22 cellular contexts compared by ENCODE assay signal in the genomic region with DNA sequence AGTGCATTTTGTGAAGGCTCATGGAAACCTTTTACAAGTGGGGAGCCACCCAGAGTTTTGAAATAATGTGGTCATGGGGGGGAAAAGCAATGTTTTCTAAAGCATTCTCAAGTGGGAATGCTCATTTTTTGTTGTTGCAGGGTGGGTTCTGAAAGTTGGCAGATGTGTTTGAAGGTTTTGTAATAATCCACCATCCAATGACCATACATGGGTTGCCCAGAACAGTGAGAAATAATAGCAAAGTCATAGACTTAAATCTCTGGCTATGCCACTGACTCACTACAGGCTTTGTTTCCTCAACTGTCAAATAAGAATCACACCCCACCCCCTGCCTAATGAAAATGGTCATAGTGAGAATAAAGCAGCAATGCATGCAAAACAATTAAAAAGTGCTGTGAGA. TPM values are rescaled to one million over a fixed set of nuclear protein-coding genes. Genes with fewer than 3 reads are reported as not detected.
A peak's percentile ranks its signal among the peaks of the same experiment; 100 is the strongest.
DNase-seq lines count a peak whose midpoint lies in the region; FAIRE-seq and TF ChIP-seq lines count a peak whose summit lies in the region.
"Had no signal": no experiment of that assay in that cellular context is flagged by ENCODE, and none has a peak within 500 bp of the region (broad histone marks: within the 10 kb centered on the region; RNA-seq: fewer than 3 reads in every experiment).

No MANE protein-coding gene starts in this region.

- H3K36me3 Mint-ChIP-seq in MCF 10A (ENCODE audit: insufficient read depth, unreplicated experiment) (no peaks in the 10 kb centered on the region), endodermal cell (ENCODE audit: low read depth) (no peaks in the 10 kb centered on the region)

- peak overlapping the region; percentile 88 for H3K27ac Mint-ChIP-seq in MCF 10A (ENCODE audit: low read depth, unreplicated experiment)
- H3K27ac Mint-ChIP-seq in endodermal cell = no peak overlapping the region

- H3K9ac ChIP-seq in keratinocyte (ENCODE audit: control insufficient read depth, extremely low read depth, insufficient read depth, low read length) (peak overlapping the region; percentile 88), endodermal cell (ENCODE audit: extremely low read depth, low read length, poor library complexity, severe bottlenecking) (no peak overlapping the region)

- dilution Hi-C loops in keratinocyte (cut with MboI; ENCODE audit: extremely low pct_ligation_motif_present, low sequenced_read_pairs) = no loop called here

- no peaks in the 10 kb centered on the region for H3K36me3 ChIP-seq in breast epithelium
- H3K36me3 ChIP-seq in esophagus (ENCODE audit: control insufficient read depth in 2 of 2, insufficient read depth in 2 of 2, low read length in 1 of 2) = no peaks in the 10 kb centered on the region
- peaks cover 0 to 14% of the 10 kb centered on the region in 2 experiments for H3K36me3 ChIP-seq in keratinocyte (ENCODE audit: control insufficient read depth in 2 of 2, extremely low read depth in 1 of 2, insufficient read depth in 2 of 2, low read length in 2 of 2)
- no peaks in the 10 kb centered on the region for H3K36me3 ChIP-seq in vagina
- no peaks in the 10 kb centered on the region for H3K36me3 ChIP-seq in endodermal cell (ENCODE audit: control insufficient read depth, insufficient read depth, low read length)

- DNase-seq in MCF 10A (ENCODE audit: unreplicated experiment) (peak; percentile 86), breast epithelium (ENCODE audit: low spot score in 2 of 2) (no peak), keratinocyte (ENCODE audit: low read depth, low spot score) (no peak), vagina (ENCODE audit: extremely low spot score in 2 of 2) (no peak), anterior cingulate cortex (lab: John Stamatoyannopoulos, UW) (no peak), endodermal cell (no peak), HuH-7 (ENCODE audit: low spot score) (no peak)
- DNase-seq: AML-193, DMS79, KG1, NCI-H1417, NCI-H187, NCI-H2107, NCI-H510A treated with DMSO at 0.1 percent for 48 hours, NCI-H774, RPMI8226 had no signal

- no peaks in the 10 kb centered on the region for H3K9me1 ChIP-seq in keratinocyte (ENCODE audit: control insufficient read depth, extremely low read depth, insufficient read depth, low read length)

- peak overlapping the region in 1 of 3 donors; percentile 51 for H3K4me3 ChIP-seq in breast epithelium
- H3K4me3 ChIP-seq in esophagus (ENCODE audit: low read depth in 1 of 2, low read length in 2 of 2) = peak overlapping the region; percentile 42 to 97
- peak overlapping the region; percentile 47 to 98 (median 89) for H3K4me3 ChIP-seq in keratinocyte (ENCODE audit: control insufficient read depth in 2 of 3, extremely low read depth in 1 of 3, insufficient read depth in 2 of 3, low read depth in 1 of 3, low read length in 3 of 3)
- peak overlapping the region in 1 of 2 donors; percentile 45 for H3K4me3 ChIP-seq in vagina
- H3K4me3 ChIP-seq in endodermal cell (ENCODE audit: low read length) = no peak overlapping the region

- H3K9me3 Mint-ChIP-seq in MCF 10A (ENCODE audit: unreplicated experiment) = no peaks in the 10 kb centered on the region
- no peaks in the 10 kb centered on the region for H3K9me3 Mint-ChIP-seq in endodermal cell

- TF ChIP-seq POLR2A in breast epithelium (IDR thresholded peaks at IDR 0.05) (no peak), vagina (IDR thresholded peaks at IDR 0.05) (no peak)

- CTCF ChIA-PET in MCF 10A (lab: Yijun Ruan, JAX) = interaction anchor here (0.6 to 1.7 kb wide), 2 partner anchors 11 to 207 kb away, joined by 3 read pairs; no protein-coding TSS in a partner anchor

- H3K27ac ChIP-seq in breast epithelium = no peak overlapping the region
- H3K27ac ChIP-seq in esophagus (ENCODE audit: low read depth in 2 of 2, low read length in 1 of 2) = peak overlapping the region; percentile 50 to 84
- peak overlapping the region; percentile 98 for H3K27ac ChIP-seq in keratinocyte (ENCODE audit: control insufficient read depth, insufficient read depth, low read length)
- peak overlapping the region; percentile 80 for H3K27ac ChIP-seq in vagina
- H3K27ac ChIP-seq in endodermal cell (ENCODE audit: low read depth, low read length) = no peak overlapping the region
- H3K27ac ChIP-seq: 22Rv1, C4-2B had no signal

- FAIRE-seq in keratinocyte (lab: Jason Lieb, UNC) = peak; percentile 89
- FAIRE-seq: D721Med, HepG2 had no signal

- peak overlapping the region; percentile 94 for H3K4me2 ChIP-seq in keratinocyte (ENCODE audit: control insufficient read depth, extremely low read depth, insufficient read depth, low read depth, low read length)

- peaks cover 66% of the 10 kb centered on the region for H3K79me2 ChIP-seq in keratinocyte (ENCODE audit: control insufficient read depth, insufficient read depth, low read length)

- no peaks in the 10 kb centered on the region for H4K20me1 ChIP-seq in keratinocyte (ENCODE audit: control insufficient read depth, extremely low read depth, insufficient read depth, low read length)

- H3K9me3 ChIP-seq in breast epithelium (no peaks in the 10 kb centered on the region), esophagus (ENCODE audit: control insufficient read depth in 2 of 2, insufficient read depth in 1 of 2, low read depth in 1 of 2, low read length in 1 of 2) (no peaks in the 10 kb centered on the region), keratinocyte (ENCODE audit: control insufficient read depth, low read depth, low read length) (no peaks in the 10 kb centered on the region), vagina (no peaks in the 10 kb centered on the region), endodermal cell (ENCODE audit: control insufficient read depth, low read length) (no peaks in the 10 kb centered on the region)

- H3K27me3 ChIP-seq in breast epithelium (no peaks in the 10 kb centered on the region), esophagus (ENCODE audit: control insufficient read depth in 1 of 2, insufficient read depth in 2 of 2, low read length in 2 of 2) (no peaks in the 10 kb centered on the region), keratinocyte (ENCODE audit: control insufficient read depth, extremely low read depth, insufficient read depth, low read length) (no peaks in the 10 kb centered on the region), vagina (no peaks in the 10 kb centered on the region), endodermal cell (ENCODE audit: control insufficient read depth, insufficient read depth, low read length, poor library complexity, severe bottlenecking) (no peaks in the 10 kb centered on the region)

- POLR2A ChIA-PET in MCF 10A (lab: Yijun Ruan, JAX) = interaction anchor here (0.7 to 12.3 kb wide), 28 partner anchors 8 to 408 kb away, joined by 3 to 219 read pairs (median 8); a partner anchor contains a TSS

- TF ChIP-seq CTCF in MCF 10A (IDR thresholded peaks at IDR 0.05; ENCODE audit: unreplicated experiment) = no peak
- no peak for TF ChIP-seq CTCF in breast epithelium (IDR thresholded peaks at IDR 0.05)
- TF ChIP-seq CTCF in keratinocyte (optimal IDR thresholded peaks at IDR 0.05 in 1 of 3, IDR thresholded peaks at IDR 0.05 in 1 of 3, conservative IDR thresholded peaks at IDR 0.05 in 1 of 3; ENCODE audit: extremely low read depth in 1 of 3, insufficient read depth in 2 of 3, low read length in 3 of 3) = no peak
- TF ChIP-seq CTCF in vagina (IDR thresholded peaks at IDR 0.05) = no peak
- no peak for TF ChIP-seq CTCF in endodermal cell (conservative IDR thresholded peaks at IDR 0.05)

- BruUV-seq in MCF 10A (replicated peaks; lab: Mats Ljungman, UMichigan) = no TSS peak

- intact Hi-C loops in MCF 10A (cut with micrococcal nuclease) = loop anchor here (2.0 to 5.0 kb wide), 3 partner anchors 26 to 183 kb away; no protein-coding TSS in a partner anchor
- intact Hi-C loops in breast epithelium (cut with DNase I; ENCODE audit: low total_unique reads) = no loop called here
- intact Hi-C loops in vagina (cut with DNase I) = no loop called here

- H3K4me3 Mint-ChIP-seq in MCF 10A (ENCODE audit: unreplicated experiment) = peak overlapping the region; percentile 75
- H3K4me3 Mint-ChIP-seq in endodermal cell = no peak overlapping the region

- H3K4me1 Mint-ChIP-seq in MCF 10A (ENCODE audit: insufficient read depth, unreplicated experiment) (peaks cover 19% of the 10 kb centered on the region), endodermal cell (no peaks in the 10 kb centered on the region)

- H2AFZ ChIP-seq in keratinocyte (ENCODE audit: control insufficient read depth, low read length) = no peak overlapping the region

- H3K27me3 Mint-ChIP-seq in MCF 10A (ENCODE audit: insufficient read depth, unreplicated experiment) = no peaks in the 10 kb centered on the region
- H3K27me3 Mint-ChIP-seq in endodermal cell (ENCODE audit: insufficient read depth) = no peaks in the 10 kb centered on the region

- H3K4me1 ChIP-seq in breast epithelium = no peaks in the 10 kb centered on the region
- no peaks in the 10 kb centered on the region for H3K4me1 ChIP-seq in esophagus (ENCODE audit: control insufficient read depth in 2 of 2, insufficient read depth in 2 of 2, low read length in 1 of 2)
- peaks cover 52% of the 10 kb centered on the region for H3K4me1 ChIP-seq in keratinocyte (ENCODE audit: control insufficient read depth, extremely low read depth, insufficient read depth, low read length)
- H3K4me1 ChIP-seq in vagina = no peaks in the 10 kb centered on the region
- no peaks in the 10 kb centered on the region for H3K4me1 ChIP-seq in endodermal cell (ENCODE audit: control insufficient read depth, insufficient read depth, low read length)

RNA-seq across cellular contexts. Expression of a gene that starts 2.9 kb away (rescaled TPM):
- total RNA-seq in MCF 10A (2022) = 65.4 and 68.5 TPM in 2 replicates
- total RNA-seq in breast epithelium = 10 to 100 TPM in 2 of 3 donors, not detected in 1; 21.0 to 40.1 TPM
- polyA plus RNA-seq in esophagus = 100 to 1,000 TPM; 130 to 305 TPM
- polyA plus RNA-seq in keratinocyte = 172 to 488 TPM (median 259 TPM) in 3 replicates
- 288 TPM for polyA plus RNA-seq in keratinocyte (2011; ENCODE audit: low read depth)
- 59.0 and 114 TPM in 2 replicates for polyA plus RNA-seq in keratinocyte (2011; cell fraction: cytosol; rRNA removed)
- polyA plus RNA-seq in keratinocyte (2011; cell fraction: nucleus; rRNA removed) = 495 and 579 TPM in 2 replicates
- polyA plus RNA-seq in keratinocyte (2012; ENCODE audit: low replicate concordance) = 132 and 436 TPM in 2 replicates
- 95.0 to 692 TPM (median 426 TPM) in 3 replicates for polyA minus RNA-seq in keratinocyte
- polyA minus RNA-seq in keratinocyte (2011; cell fraction: cytosol; rRNA and poly(A)+ RNA removed) = 153 TPM
- polyA minus RNA-seq in keratinocyte (2011; cell fraction: nucleus; rRNA and poly(A)+ RNA removed) = 734 and 1,189 TPM in 2 replicates
- total RNA-seq in vagina = 192 TPM
- not detected for total RNA-seq in endodermal cell
- polyA plus RNA-seq in endodermal cell (2013, experiment 1 of 2) = not detected
- not detected for polyA plus RNA-seq in endodermal cell (2013, experiment 2 of 2)
- total RNA-seq: H4, HepG2 had no signal
- polyA plus RNA-seq: HepG2 had no signal

RNA-seq across cellular contexts. Expression of a gene that starts 47.6 kb away (rescaled TPM):
- total RNA-seq in MCF 10A (2022) (106 and 134 TPM in 2 replicates), breast epithelium (100 to 1,000 TPM in 1 of 3 donors, 10 to 100 TPM in 2; 14.1 to 125 (median 61.3) TPM), vagina (11.8 TPM), endodermal cell (100 to 1,000 TPM; 112 to 144 TPM)
- polyA plus RNA-seq in esophagus (1 to 10 TPM; 3.2 to 5.8 TPM), keratinocyte (117 to 157 TPM (median 140 TPM) in 3 replicates)
- polyA plus RNA-seq in keratinocyte (2011; ENCODE audit: low read depth) = 45.0 TPM
- 36.7 and 70.7 TPM in 2 replicates for polyA plus RNA-seq in keratinocyte (2011; cell fraction: cytosol; rRNA removed)
- 159 and 180 TPM in 2 replicates for polyA plus RNA-seq in keratinocyte (2011; cell fraction: nucleus; rRNA removed)
- 30.9 and 98.2 TPM in 2 replicates for polyA plus RNA-seq in keratinocyte (2012; ENCODE audit: low replicate concordance)
- polyA minus RNA-seq in keratinocyte = 60.4 to 135 TPM (median 94.1 TPM) in 3 replicates
- 53.3 TPM for polyA minus RNA-seq in keratinocyte (2011; cell fraction: cytosol; rRNA and poly(A)+ RNA removed)
- polyA minus RNA-seq in keratinocyte (2011; cell fraction: nucleus; rRNA and poly(A)+ RNA removed) = 162 and 289 TPM in 2 replicates
- polyA plus RNA-seq in endodermal cell (2013, experiment 1 of 2) = 47.2 TPM
- 46.0 TPM for polyA plus RNA-seq in endodermal cell (2013, experiment 2 of 2)

Comparison
In these comparisons a context has a peak if more than half of its experiments do, and no peak if none do; other contexts are left out.
1. H3K27ac ChIP-seq: peak in esophagus (2 of 2), keratinocyte (single experiment) and vagina (single experiment); none in breast epithelium (0 of 2) and endodermal cell (single experiment).